28 cellular contexts compared by ENCODE assay signal in the genomic region with DNA sequence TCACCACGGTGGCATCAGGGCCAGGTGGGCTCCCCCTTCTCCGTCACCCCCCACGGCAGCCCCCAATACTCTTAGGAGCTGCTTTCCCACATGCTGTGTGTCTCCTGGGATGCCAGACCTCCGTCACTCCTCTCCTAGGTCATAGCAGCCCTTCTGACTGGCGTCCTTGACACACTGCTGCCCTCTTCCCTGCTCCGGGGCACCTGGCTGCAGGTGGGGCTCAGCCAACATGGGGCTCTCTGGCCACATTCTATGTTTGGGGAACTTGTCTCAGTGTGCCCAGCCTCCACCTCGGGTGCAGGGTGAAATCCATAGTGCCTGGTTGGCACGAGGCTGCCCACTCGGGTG. TPM values are rescaled to one million over a fixed set of nuclear protein-coding genes. Genes with fewer than 3 reads are reported as not detected.
DNase-seq lines count a peak whose midpoint lies in the region; ATAC-seq, FAIRE-seq and TF ChIP-seq lines count a peak whose summit lies in the region.
"Had no signal": no experiment of that assay in that cellular context is flagged by ENCODE, and none has a peak within 500 bp of the region (broad histone marks: within the 10 kb centered on the region; RNA-seq: fewer than 3 reads in every experiment).

No MANE protein-coding gene starts in this region.

- no peak overlapping the region for H3K27ac ChIP-seq in astrocyte (ENCODE audit: low read depth, low read length)
- no peak overlapping the region for H3K27ac ChIP-seq in neural progenitor cell
- H3K27ac ChIP-seq: epithelial cell of prostate, SJSA1, transverse colon had no signal

- TF ChIP-seq CTCF in CD14-positive monocyte (IDR thresholded peaks at IDR 0.05) (no peak), astrocyte (IDR thresholded peaks at IDR 0.05; ENCODE audit: insufficient read depth, low read depth, low read length) (no peak), neural progenitor cell (IDR thresholded peaks at IDR 0.05) (no peak)

- H3K9ac ChIP-seq in astrocyte (ENCODE audit: low read length) (peak overlapping the region; percentile 57), neural progenitor cell (no peak overlapping the region)

- no peak overlapping the region for H2AFZ ChIP-seq in astrocyte (ENCODE audit: low read depth, low read length)
- H2AFZ ChIP-seq in neural progenitor cell (replicated peaks), result no peak overlapping the region

- no peak for FAIRE-seq in astrocyte (lab: Jason Lieb, UNC)

- H4K20me1 ChIP-seq in astrocyte (ENCODE audit: insufficient read depth, low read length) (peaks cover 46% of the 10 kb centered on the region), neural progenitor cell (ENCODE audit: low read depth) (no peaks in the 10 kb centered on the region)

- peaks cover 3% of the 10 kb centered on the region for H3K4me1 Mint-ChIP-seq in CD14-positive monocyte
- peaks cover 8% of the 10 kb centered on the region for H3K4me1 Mint-ChIP-seq in astrocyte (ENCODE audit: low read depth, unreplicated experiment)
- peaks cover 12% of the 10 kb centered on the region for H3K4me1 Mint-ChIP-seq in neural progenitor cell

- H3K27me3 Mint-ChIP-seq in CD14-positive monocyte (ENCODE audit: low read depth in 3 of 3), result peaks cover 0 to 14% (median 2%) of the 10 kb centered on the region in 3 donors
- peaks cover 1% of the 10 kb centered on the region for H3K27me3 Mint-ChIP-seq in astrocyte (ENCODE audit: low read depth, unreplicated experiment)
- peaks cover 2% of the 10 kb centered on the region for H3K27me3 Mint-ChIP-seq in neural progenitor cell (ENCODE audit: insufficient read depth, low read depth)
- H3K27me3 Mint-ChIP-seq: activated CD4-positive, alpha-beta memory T cell treated with anti-CD3 and anti-CD28 coated beads for 36 hours; naive B cell had no signal

- H3K36me3 Mint-ChIP-seq in CD14-positive monocyte, result peaks cover 24 to 29% of the 10 kb centered on the region in 2 donors
- H3K36me3 Mint-ChIP-seq in astrocyte (ENCODE audit: low read depth, unreplicated experiment), result peaks cover 2% of the 10 kb centered on the region
- H3K36me3 Mint-ChIP-seq in neural progenitor cell, result no peaks in the 10 kb centered on the region
- H3K36me3 Mint-ChIP-seq: activated CD4-positive, alpha-beta memory T cell treated with anti-CD3 and anti-CD28 coated beads for 36 hours; mesothelial cell of epicardium had no signal

- H3K4me3 Mint-ChIP-seq in CD14-positive monocyte (peak overlapping the region in 1 of 2 donors; percentile 13), astrocyte (ENCODE audit: unreplicated experiment) (no peak overlapping the region), neural progenitor cell (peak overlapping the region; percentile 34)
- H3K4me3 Mint-ChIP-seq: activated CD4-positive, alpha-beta memory T cell treated with anti-CD3 and anti-CD28 coated beads for 36 hours; activated T-helper 1 cell treated with anti-CD3 and anti-CD28 coated beads, Interleukin-12 subunit alpha, Interleukin-12 subunit beta, Interleukin-2, Interleukin-4 antibody, amounts not matched to agents 30 ng/mL and 10 ng/mL and 1 ng/mL, durations not matched to agents 14 hours and 24 hours and 36 hours had no signal

- H3K36me3 ChIP-seq in astrocyte (ENCODE audit: insufficient read depth, low read length), result no peaks in the 10 kb centered on the region
- H3K36me3 ChIP-seq in neural progenitor cell, result no peaks in the 10 kb centered on the region
- H3K36me3 ChIP-seq: SJSA1, transverse colon had no signal

- H3K4me3 ChIP-seq in astrocyte (ENCODE audit: insufficient read depth, low read depth, low read length), result no peak overlapping the region
- H3K4me3 ChIP-seq in neural progenitor cell, result no peak overlapping the region
- H3K4me3 ChIP-seq: SJSA1, transverse colon had no signal

- H3K27ac Mint-ChIP-seq in CD14-positive monocyte (peak overlapping the region in 1 of 7 donors; percentile 40), astrocyte (ENCODE audit: unreplicated experiment) (no peak overlapping the region), neural progenitor cell (no peak overlapping the region)
- H3K27ac Mint-ChIP-seq: activated CD4-positive, alpha-beta memory T cell treated with anti-CD3 and anti-CD28 coated beads for 36 hours; activated T-helper 1 cell treated with anti-CD3 and anti-CD28 coated beads, Interleukin-12 subunit alpha, Interleukin-12 subunit beta, Interleukin-2, Interleukin-4 antibody, amounts not matched to agents 30 ng/mL and 10 ng/mL and 1 ng/mL, durations not matched to agents 14 hours and 24 hours and 36 hours; mesothelial cell of epicardium had no signal

- intact Hi-C loops in CD14-positive monocyte (cut with micrococcal nuclease), result no loop called here

- H3K4me2 ChIP-seq in astrocyte (ENCODE audit: low read length), result no peak overlapping the region
- H3K4me2 ChIP-seq in neural progenitor cell, result no peak overlapping the region
- H3K4me2 ChIP-seq: smooth muscle cell had no signal

- no peaks in the 10 kb centered on the region for H3K27me3 ChIP-seq in astrocyte (ENCODE audit: insufficient read depth, low read length)
- H3K27me3 ChIP-seq in neural progenitor cell, result peaks cover 6% of the 10 kb centered on the region
- H3K27me3 ChIP-seq: SJSA1, transverse colon had no signal

- peaks cover 7% of the 10 kb centered on the region for H3K4me1 ChIP-seq in astrocyte (ENCODE audit: insufficient read depth, low read length)
- H3K4me1 ChIP-seq in neural progenitor cell, result peaks cover 13% of the 10 kb centered on the region
- H3K4me1 ChIP-seq: SJSA1, transverse colon had no signal

- DNase-seq in CD14-positive monocyte (ENCODE audit: low spot score), result peak; percentile 41
- no peak for DNase-seq in astrocyte (ENCODE audit: low read depth)
- no peak for DNase-seq in neural progenitor cell (ENCODE audit: low spot score)
- no peak for DNase-seq in activated CD4-positive, alpha-beta T cell treated with anti-CD3 and anti-CD28 coated beads, Interleukin-2, amount 50 U/mL, for 4 hours
- DNase-seq: activated CD4-positive, alpha-beta memory T cell treated with anti-CD3 and anti-CD28 coated beads for 36 hours; activated CD4-positive, CD25-positive, alpha-beta regulatory T cell; activated CD8-positive, alpha-beta memory T cell treated with anti-CD3 and anti-CD28 coated beads, Interleukin-2, amount 50 U/mL, for 4 hours; activated naive CD4-positive, alpha-beta T cell treated with anti-CD3 and anti-CD28 coated beads, Interleukin-2, amount 50 U/mL, for 16 hours; amniotic stem cell; DMS153; Kasumi-1; naive B cell; NCI-H146; NCI-H2107; NCI-H446; NCI-H82; RPMI8226; stimulated activated CD4-positive, alpha-beta T cell treated with anti-CD3 and anti-CD28 coated beads, Interleukin-2, amount 100 ng/mL, for 24 hours; transverse colon had no signal

- H3K79me2 ChIP-seq in astrocyte (ENCODE audit: insufficient read depth, low read length) (no peaks in the 10 kb centered on the region), neural progenitor cell (ENCODE audit: low read depth) (no peaks in the 10 kb centered on the region)

- H3F3A ChIP-seq in neural progenitor cell (ENCODE audit: low read depth), result peaks cover 4% of the 10 kb centered on the region

- ATAC-seq in GM21367 (IDR thresholded peaks at IDR 0.05; ENCODE audit: unreplicated experiment) (no peak), GM18498 (IDR thresholded peaks at IDR 0.05; ENCODE audit: unreplicated experiment) (no peak)
- ATAC-seq: HCT116 had no signal

- peaks cover 0 to 2% (median 0%) of the 10 kb centered on the region in 7 donors for H3K9me3 Mint-ChIP-seq in CD14-positive monocyte
- no peaks in the 10 kb centered on the region for H3K9me3 Mint-ChIP-seq in astrocyte (ENCODE audit: unreplicated experiment)
- H3K9me3 Mint-ChIP-seq in neural progenitor cell, result no peaks in the 10 kb centered on the region
- H3K9me3 Mint-ChIP-seq: activated CD4-positive, alpha-beta memory T cell treated with anti-CD3 and anti-CD28 coated beads for 36 hours; activated T-helper 1 cell treated with anti-CD3 and anti-CD28 coated beads, Interleukin-12 subunit alpha, Interleukin-12 subunit beta, Interleukin-2, Interleukin-4 antibody, amounts not matched to agents 30 ng/mL and 10 ng/mL and 1 ng/mL, durations not matched to agents 14 hours and 24 hours and 36 hours; mesothelial cell of epicardium; naive B cell had no signal

- H3K9me3 ChIP-seq in astrocyte (ENCODE audit: insufficient read depth, low read depth, low read length) (no peaks in the 10 kb centered on the region), neural progenitor cell (ENCODE audit: low read depth) (no peaks in the 10 kb centered on the region)
- H3K9me3 ChIP-seq: SJSA1, transverse colon had no signal

RNA-seq across cellular contexts. Expression of gene TMEM175, which starts 13.8 kb away (rescaled TPM):
- polyA plus RNA-seq in CD14-positive monocyte, result 10 to 100 TPM; 18.9 to 20.7 TPM
- total RNA-seq in astrocyte (22.1 and 27.8 TPM in 2 replicates), neural progenitor cell (ENCODE audit: low replicate concordance) (4.4 and 10.1 TPM in 2 replicates)

RNA-seq across cellular contexts. Expression of gene GAK, which starts 14.0 kb away (rescaled TPM):
- polyA plus RNA-seq in CD14-positive monocyte, result 10 to 100 TPM; 40.3 to 54.9 TPM
- 86.9 and 89.9 TPM in 2 replicates for total RNA-seq in astrocyte
- total RNA-seq in neural progenitor cell (ENCODE audit: low replicate concordance), result 27.6 and 75.9 TPM in 2 replicates

RNA-seq across cellular contexts. Expression of gene DGKQ, which starts 27.3 kb away (rescaled TPM):
- polyA plus RNA-seq in CD14-positive monocyte, result 1 to 10 TPM in 1 of 2 donors, under 1 TPM in 1; 0.58 to 2.4 TPM
- total RNA-seq in astrocyte (19.0 and 20.2 TPM in 2 replicates), neural progenitor cell (ENCODE audit: low replicate concordance) (5.1 and 16.0 TPM in 2 replicates)

RNA-seq across cellular contexts. Expression of gene IDUA, which starts 40.8 kb away (rescaled TPM):
- polyA plus RNA-seq in CD14-positive monocyte, result 1 to 10 TPM; 6.4 to 8.5 TPM
- total RNA-seq in astrocyte (20.5 and 27.0 TPM in 2 replicates), neural progenitor cell (ENCODE audit: low replicate concordance) (0.47 and 10.7 TPM in 2 replicates)

RNA-seq across cellular contexts. Expression of gene SLC26A1, which starts 47.1 kb away (rescaled TPM):
- under 1 TPM; 0.16 to 0.18 TPM for polyA plus RNA-seq in CD14-positive monocyte
- total RNA-seq in astrocyte (0.34 and 0.38 TPM in 2 replicates), neural progenitor cell (ENCODE audit: low replicate concordance) (0.19 TPM in 1 of 2 replicates, not detected in the other)
- total RNA-seq: activated CD4-positive, alpha-beta memory T cell treated with anti-CD3 and anti-CD28 coated beads for 36 hours; SJSA1 had no signal
- polyA plus RNA-seq: BJ had no signal
